In the genomic region with DNA sequence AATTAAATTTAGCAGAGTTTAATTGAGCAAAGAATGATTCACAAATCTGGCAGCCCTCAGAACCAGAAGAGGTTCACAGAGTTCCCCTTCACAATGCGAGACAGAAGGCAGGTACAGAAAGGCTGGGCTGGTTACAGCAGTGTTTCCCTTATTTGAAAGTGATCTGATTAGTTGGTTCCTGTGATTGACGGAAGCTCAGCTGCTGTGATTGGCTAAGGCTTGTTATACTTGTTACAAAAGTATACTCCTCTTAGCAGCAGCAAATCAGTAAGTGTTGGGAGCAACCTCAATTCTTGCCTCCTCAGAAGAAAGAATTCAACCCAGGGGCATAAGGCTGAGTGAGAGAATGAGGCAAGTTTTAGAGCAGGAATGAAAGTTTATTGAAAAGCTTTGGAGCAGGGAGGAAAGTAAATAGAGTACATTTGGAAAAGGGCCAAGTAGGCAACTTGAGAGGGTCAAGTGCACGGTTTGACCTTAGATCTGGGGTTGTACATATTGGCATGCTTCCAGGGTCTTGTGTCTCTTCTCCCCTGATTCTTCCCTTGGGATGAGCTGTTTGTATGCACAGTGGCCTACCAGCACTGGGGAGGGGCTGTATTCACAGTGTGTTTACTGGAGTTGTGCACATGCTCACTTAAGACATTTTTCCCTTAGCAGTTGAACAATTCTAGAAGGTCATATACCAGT, we compare ENCODE assay signal across 11 cellular contexts.
DNase-seq lines count a peak whose midpoint lies in the region; ATAC-seq and TF ChIP-seq lines count a peak whose summit lies in the region.
"Had no signal": no experiment of that assay in that cellular context is flagged by ENCODE, and none has a peak within 500 bp of the region (broad histone marks: within the 10 kb centered on the region; RNA-seq: fewer than 3 reads in every experiment).

No MANE protein-coding gene starts in this region.

- H3K4me1 ChIP-seq in BE2C (no peaks in the 10 kb centered on the region; the same call in 1 of the 2 replicates), mesenchymal stem cell (ENCODE audit: control insufficient read depth, insufficient read depth, low read depth, low read length) (peaks cover 4% of the 10 kb centered on the region), uterus (peaks cover 0 to 6% of the 10 kb centered on the region in 2 donors), Caco-2 (no peaks in the 10 kb centered on the region)
- H3K4me1 ChIP-seq: BLaER1 treated with 17β-estradiol and CSF1 and Interleukin-3, amounts not matched to agents 10 nM and 100 nM had no signal

- H2AFZ ChIP-seq in mesenchymal stem cell (ENCODE audit: low read depth, low read length): no peak overlapping the region

- no peak overlapping the region for H2BK120ac ChIP-seq in mesenchymal stem cell (ENCODE audit: low read depth, low read length)

- H3K4me3 ChIP-seq in BE2C (ENCODE audit: low read depth, low read length) (no peak overlapping the region), mesenchymal stem cell (ENCODE audit: insufficient read depth in 1 of 2, low read depth in 1 of 2, low read length in 2 of 2) (no peak overlapping the region), uterus (no peak overlapping the region), Caco-2 (ENCODE audit: low read depth, low read length) (no peak overlapping the region)
- H3K4me3 ChIP-seq: BLaER1 treated with 17β-estradiol and CSF1 and Interleukin-3, amounts not matched to agents 10 nM and 100 nM had no signal

- no peak overlapping the region for H2BK5ac ChIP-seq in mesenchymal stem cell (ENCODE audit: low read depth, low read length, poor library complexity, severe bottlenecking)

- H3K36me3 ChIP-seq in BE2C (no peaks in the 10 kb centered on the region), mesenchymal stem cell (ENCODE audit: control insufficient read depth in 1 of 2, insufficient read depth in 2 of 2, low read depth in 1 of 2, low read length in 2 of 2) (peaks cover 0 to 6% of the 10 kb centered on the region in 2 experiments), uterus (no peaks in the 10 kb centered on the region), Caco-2 (ENCODE audit: control insufficient read depth, insufficient read depth, low read length) (no peaks in the 10 kb centered on the region)
- H3K36me3 ChIP-seq: BLaER1 treated with 17β-estradiol and CSF1 and Interleukin-3, amounts not matched to agents 10 nM and 100 nM had no signal

- H3K36me3 Mint-ChIP-seq in Caco-2 (ENCODE audit: insufficient read depth, unreplicated experiment): peaks cover 4% of the 10 kb centered on the region

- intact Hi-C loops in uterus (cut with DNase I; ENCODE audit: low total_unique reads): no loop called here
- intact Hi-C loops in Caco-2 (cut with micrococcal nuclease; ENCODE audit: unreplicated experiment): no loop called here

- POLR2A ChIA-PET in Caco-2 (lab: Charles Lee): no interaction called here

- no peak overlapping the region for H3K4me2 ChIP-seq in mesenchymal stem cell (ENCODE audit: low read length, poor library complexity, severe bottlenecking)
- H3K4me2 ChIP-seq: BLaER1 treated with 17β-estradiol and CSF1 and Interleukin-3, amounts not matched to agents 10 nM and 100 nM had no signal

- no peaks in the 10 kb centered on the region for H3K27me3 Mint-ChIP-seq in Caco-2 (ENCODE audit: insufficient read depth, unreplicated experiment)
- H3K27me3 Mint-ChIP-seq: activated CD4-positive, alpha-beta T cell treated with anti-CD3 and anti-CD28 coated beads, Interleukin-2, amount 10 ng/mL, durations not matched to agents 7 days and 5 days had no signal

- H3K27me3 ChIP-seq in BE2C (no peaks in the 10 kb centered on the region), mesenchymal stem cell (ENCODE audit: control insufficient read depth in 1 of 2, insufficient read depth in 1 of 2, low read length in 2 of 2) (no peaks in the 10 kb centered on the region), uterus (no peaks in the 10 kb centered on the region), Caco-2 (replicated peaks; ENCODE audit: control insufficient read depth, insufficient read depth, low read length) (no peaks in the 10 kb centered on the region)
- H3K27me3 ChIP-seq: BLaER1 treated with 17β-estradiol and CSF1 and Interleukin-3, amounts not matched to agents 10 nM and 100 nM had no signal

- no peak overlapping the region for H2BK12ac ChIP-seq in mesenchymal stem cell (ENCODE audit: low read length in 2 of 2)

- no peak overlapping the region for H3K14ac ChIP-seq in mesenchymal stem cell (ENCODE audit: low read length in 2 of 2)

- WGBS in mesenchymal stem cell: 61% methylated on average over 2 of the region's 3 CpGs

- DNase-seq in BE2C (peak; percentile 30), NCI-H2196 treated with DMSO at 0.1 percent for 48 hours (lab: John Stamatoyannopoulos, UW; ENCODE audit: unreplicated experiment) (peak; percentile 27), dermis blood vessel endothelial cell (peak; percentile 34), mesenchymal stem cell (peak; percentile 69), uterus (no peak), Caco-2 (no peak), T-helper 1 cell (no peak)
- DNase-seq: activated CD4-positive, alpha-beta T cell treated with anti-CD3 and anti-CD28 coated beads, Interleukin-2, amount 10 ng/mL, durations not matched to agents 7 days and 5 days; NCI-H526 treated with DMSO at 0.1 percent for 48 hours had no signal

- BruUV-seq in Caco-2 (replicated peaks; lab: Mats Ljungman, UMichigan): no TSS peak

- no peaks in the 10 kb centered on the region for H3K4me1 Mint-ChIP-seq in Caco-2 (ENCODE audit: low read depth, unreplicated experiment)
- H3K4me1 Mint-ChIP-seq: activated CD4-positive, alpha-beta T cell treated with anti-CD3 and anti-CD28 coated beads, Interleukin-2, amount 10 ng/mL, durations not matched to agents 7 days and 5 days had no signal

- no peak overlapping the region for H3K18ac ChIP-seq in mesenchymal stem cell (ENCODE audit: low read depth in 1 of 2, low read length in 2 of 2)

- H3K9ac ChIP-seq in mesenchymal stem cell (ENCODE audit: low read length): no peak overlapping the region
- H3K9ac ChIP-seq: BLaER1 treated with 17β-estradiol and CSF1 and Interleukin-3, amounts not matched to agents 10 nM and 100 nM had no signal

- H4K91ac ChIP-seq in mesenchymal stem cell (ENCODE audit: low read length): no peak overlapping the region

- no peak overlapping the region for H4K8ac ChIP-seq in mesenchymal stem cell (ENCODE audit: low read length)

- H3K27ac Mint-ChIP-seq in Caco-2 (ENCODE audit: unreplicated experiment): no peak overlapping the region
- H3K27ac Mint-ChIP-seq: activated CD4-positive, alpha-beta T cell treated with anti-CD3 and anti-CD28 coated beads, Interleukin-2, amount 10 ng/mL, durations not matched to agents 7 days and 5 days had no signal

- no peak for ATAC-seq in GM21526 (IDR thresholded peaks at IDR 0.05; ENCODE audit: low FRiP score, unreplicated experiment)

- no peak overlapping the region for H3K4me3 Mint-ChIP-seq in Caco-2 (ENCODE audit: unreplicated experiment)
- H3K4me3 Mint-ChIP-seq: activated CD4-positive, alpha-beta T cell treated with anti-CD3 and anti-CD28 coated beads, Interleukin-2, amount 10 ng/mL, durations not matched to agents 7 days and 5 days had no signal

- peaks cover 7% of the 10 kb centered on the region for H3K79me1 ChIP-seq in mesenchymal stem cell (replicated peaks; ENCODE audit: low read length, poor library complexity, severe bottlenecking)

- H3K9me3 ChIP-seq in BE2C: no peaks in the 10 kb centered on the region
- no peaks in the 10 kb centered on the region for H3K9me3 ChIP-seq in mesenchymal stem cell (ENCODE audit: control insufficient read depth, low read length)
- no peaks in the 10 kb centered on the region for H3K9me3 ChIP-seq in uterus
- H3K9me3 ChIP-seq in Caco-2: no peaks in the 10 kb centered on the region

- no peak for TF ChIP-seq CTCF in BE2C (IDR thresholded peaks at IDR 0.05; ENCODE audit: low read depth, low read length)
- no peak for TF ChIP-seq CTCF in uterus (IDR thresholded peaks at IDR 0.05)
- TF ChIP-seq CTCF in Caco-2 (IDR thresholded peaks at IDR 0.05; ENCODE audit: insufficient read depth in 1 of 2, low read depth in 1 of 2, low read length in 1 of 2, severe bottlenecking in 1 of 2, unreplicated experiment in 1 of 2): no peak

- CTCF ChIA-PET in Caco-2 (lab: Charles Lee): no interaction called here

- no peak overlapping the region for H3K23ac ChIP-seq in mesenchymal stem cell (ENCODE audit: low read length in 2 of 2)

- no peaks in the 10 kb centered on the region for H3K9me3 Mint-ChIP-seq in Caco-2 (ENCODE audit: unreplicated experiment)

- no peak overlapping the region for H3K4ac ChIP-seq in mesenchymal stem cell (ENCODE audit: low read depth in 1 of 2, low read length in 2 of 2)

- no peak overlapping the region for H2AK5ac ChIP-seq in mesenchymal stem cell (ENCODE audit: low read length, severe bottlenecking)

- H2BK15ac ChIP-seq in mesenchymal stem cell (ENCODE audit: low read depth, poor library complexity, severe bottlenecking): no peak overlapping the region

- TF ChIP-seq POLR2A in uterus (IDR thresholded peaks at IDR 0.05): no peak

- H3K27ac ChIP-seq in mesenchymal stem cell (ENCODE audit: low read length, poor library complexity, severe bottlenecking): no peak overlapping the region
- no peak overlapping the region for H3K27ac ChIP-seq in uterus
- H3K27ac ChIP-seq: BLaER1 treated with 17β-estradiol and CSF1 and Interleukin-3, amounts not matched to agents 10 nM and 100 nM had no signal

Comparison
In these comparisons a context has a peak if more than half of its experiments do, and no peak if none do; other contexts are left out.
1. DNase-seq: peak in BE2C (single experiment), NCI-H2196 treated with DMSO at 0.1 percent for 48 hours (single experiment), dermis blood vessel endothelial cell (single experiment) and mesenchymal stem cell (single experiment); none in uterus (0 of 2), Caco-2 (0 of 2) and T-helper 1 cell (0 of 5).